Comparison of ENCODE assay signal across 3 cellular contexts in genomic region chr6:8468731-8469130, GRCh38.
"Had no signal": no experiment of that assay in that cellular context is flagged by ENCODE, and none has a peak within 500 bp of the region (broad histone marks: within the 10 kb centered on the region; RNA-seq: fewer than 3 reads in every experiment).

No MANE protein-coding gene starts in this region.

- DNase-seq: GDM1, GF-D8 had no signal

- ATAC-seq: GM12878 had no signal

- H3K4me3 ChIP-seq: GM12878 had no signal
